In genomic region chr19:1269065-1269477, GRCh38 we compare ENCODE assay signal across 8 cellular contexts. TPM values are rescaled to one million over a fixed set of nuclear protein-coding genes. Genes with fewer than 3 reads are reported as not detected.
DNase-seq lines count a peak whose midpoint lies in the region; ATAC-seq and TF ChIP-seq lines count a peak whose summit lies in the region.

CIRBP (plus strand) TSS chr19:1269332; CDS start chr19:1270934, 1,602 bp downstream.

- no peaks in the 10 kb centered on the region for H3K9me3 Mint-ChIP-seq in activated B cell treated with CpG ODN at 0.5 μM for 24 hours

- no peak for TF ChIP-seq CTCF in activated B cell treated with CpG ODN at 0.5 μM for 24 hours (IDR thresholded peaks at IDR 0.05)
- TF ChIP-seq CTCF in cardiac fibroblast (IDR thresholded peaks at IDR 0.05; ENCODE audit: low read depth, low read length): no peak
- peak in 3 of 11 experiments; percentile 16 to 47 (median 25) for TF ChIP-seq CTCF in spleen (IDR thresholded peaks at IDR 0.05 in 8 of 11, conservative IDR thresholded peaks at IDR 0.05 in 3 of 11)

- peaks cover 42% of the 10 kb centered on the region for H3K36me3 Mint-ChIP-seq in activated B cell treated with CpG ODN at 0.5 μM for 24 hours (ENCODE audit: low read depth)

- H3K4me3 ChIP-seq in cardiac fibroblast (replicated peaks in 1 of 2; ENCODE audit: low read depth in 2 of 2, low read length in 2 of 2): peak within 1 kb of the TSS; percentile 67 to 82
- H3K4me3 ChIP-seq in spleen: peak within 1 kb of the TSS; percentile 60 to 91 (median 82)

- peak within 1 kb of the TSS; percentile 85 for H3K27ac Mint-ChIP-seq in activated B cell treated with CpG ODN at 0.5 μM for 24 hours

- peak within 1 kb of the TSS; percentile 92 to 100 (median 100) for H3K27ac ChIP-seq in spleen

- no peaks in the 10 kb centered on the region for H3K27me3 ChIP-seq in spleen (replicated peaks in 1 of 7)

- peaks cover 83 to 96% (median 94%) of the 10 kb centered on the region in 6 donors for H3K4me1 ChIP-seq in spleen

- H3K4me1 Mint-ChIP-seq in activated B cell treated with CpG ODN at 0.5 μM for 24 hours: peaks cover 79% of the 10 kb centered on the region

- intact Hi-C loops in activated B cell treated with CpG ODN at 0.5 μM for 24 hours (cut with micrococcal nuclease): loop anchor here (1.0 to 2.0 kb wide), 3 partner anchors 8 to 472 kb away; partner anchors contain the start of genes DAZAP1 and PTBP1
- intact Hi-C loops in spleen (cut with DNase I; ENCODE audit: low total_unique reads): no loop called here

- POLR2A ChIA-PET in activated B cell treated with CpG ODN at 0.5 μM for 24 hours (lab: Charles Lee): interaction anchor here (0.5 to 11.5 kb wide), 88 partner anchors 8 to 1681 kb away, joined by 3 to 824 read pairs (median 5); partner anchors contain the start of genes ABCA7, ARHGAP45, ATP5F1D and C19orf25

- ATAC-seq in HG03196 (IDR thresholded peaks at IDR 0.05; ENCODE audit: unreplicated experiment): peak; percentile 50
- peak; percentile 72 for ATAC-seq in activated B cell treated with CpG ODN at 0.5 μM for 24 hours (ENCODE audit: low read depth)

- peaks cover 4 to 41% (median 36%) of the 10 kb centered on the region in 6 donors for H3K36me3 ChIP-seq in spleen

- CTCF ChIA-PET in activated B cell treated with CpG ODN at 0.5 μM for 24 hours (lab: Charles Lee): interaction anchor here (0.8 to 9.8 kb wide), 3 partner anchors 17 to 406 kb away, joined by 3 to 540 read pairs (median 3); partner anchors contain the start of gene ATP5F1D

- H3K9me3 ChIP-seq in spleen: no peaks in the 10 kb centered on the region

- peak within 1 kb of the TSS; percentile 86 for H3K4me3 Mint-ChIP-seq in activated B cell treated with CpG ODN at 0.5 μM for 24 hours

- 0 to 1% (median 1%) methylated on average over 13 to 50 of the region's 50 CpGs for WGBS in spleen, 5 donors

- TF ChIP-seq POLR2A in GM18951 (IDR thresholded peaks at IDR 0.05; ENCODE audit: extremely low read depth, insufficient read depth, insufficient read length) (peak; percentile 100), spleen (IDR thresholded peaks at IDR 0.05) (peak; percentile 94 to 98 (median 97))

- in situ Hi-C loops in GM18951 (cut with MboI; ENCODE audit: low sequenced_read_pairs, unreplicated experiment): no loop called here

- H3K27me3 Mint-ChIP-seq in activated B cell treated with CpG ODN at 0.5 μM for 24 hours: no peaks in the 10 kb centered on the region

- DNase-seq in AG08395 (ENCODE audit: low spot score) (peak; percentile 98), NCI-H345 treated with DMSO at 0.1 percent for 48 hours (lab: John Stamatoyannopoulos, UW; ENCODE audit: unreplicated experiment) (peak; percentile 93), activated B cell treated with CpG ODN at 0.5 μM for 24 hours (peak; percentile 99), cardiac fibroblast (ENCODE audit: low read depth in 2 of 2) (peak; percentile 100), inferior parietal cortex (ENCODE audit: extremely low spot score) (peak; percentile 98), spleen (peak; percentile 100)

RNA-seq across cellular contexts. Expression of gene CIRBP, which starts in this region (rescaled TPM):
- total RNA-seq in activated B cell treated with CpG ODN at 0.5 μM for 24 hours (399 and 400 TPM in 2 replicates), spleen (100 to 1,000 TPM; 333 to 672 (median 514) TPM)
- 100 to 1,000 TPM; 406 to 894 (median 843) TPM for polyA plus RNA-seq in spleen

Comparison
In these comparisons a context has a peak if more than half of its experiments do, and no peak if none do; other contexts are left out.
1. Peak in every context shown above with its lines: DNase-seq, ATAC-seq, H3K4me3 ChIP-seq and H3K27ac ChIP-seq.